Comparison of ENCODE assay signal across 11 cellular contexts in genomic region chr2:8526403-8526696, GRCh38.
DNase-seq lines count a peak whose midpoint lies in the region; ATAC-seq, FAIRE-seq and TF ChIP-seq lines count a peak whose summit lies in the region.
"Had no signal": no experiment of that assay in that cellular context is flagged by ENCODE, and none has a peak within 500 bp of the region (broad histone marks: within the 10 kb centered on the region; RNA-seq: fewer than 3 reads in every experiment).

No MANE protein-coding gene starts in this region.

- H3K4me3 Mint-ChIP-seq in natural killer cell treated with Interleukin-12 subunit alpha and Interleukin-12 subunit beta and Interleukin-15 and Interleukin-18, amount 100 ng/mL, for 72 hours = peak overlapping the region; percentile 54
- no peak overlapping the region for H3K4me3 Mint-ChIP-seq in activated naive CD8-positive, alpha-beta T cell treated with anti-CD3 and anti-CD28 coated beads, Interleukin-2, amount 50 U/mL, for 24 hours

- peak overlapping the region; percentile 74 for H3K4me2 ChIP-seq in K562 (ENCODE audit: insufficient read depth, low read length)

- peaks cover 7% of the 10 kb centered on the region for H3K36me3 Mint-ChIP-seq in natural killer cell treated with Interleukin-12 subunit alpha and Interleukin-12 subunit beta and Interleukin-15 and Interleukin-18, amount 100 ng/mL, for 72 hours
- H3K36me3 Mint-ChIP-seq in activated naive CD8-positive, alpha-beta T cell treated with anti-CD3 and anti-CD28 coated beads, Interleukin-2, amount 50 U/mL, for 24 hours (ENCODE audit: low read depth) = peaks cover 3% of the 10 kb centered on the region

- H3K27ac Mint-ChIP-seq in natural killer cell treated with Interleukin-12 subunit alpha and Interleukin-12 subunit beta and Interleukin-15 and Interleukin-18, amount 100 ng/mL, for 72 hours = peak overlapping the region; percentile 57 to 83
- H3K27ac Mint-ChIP-seq in activated naive CD8-positive, alpha-beta T cell treated with anti-CD3 and anti-CD28 coated beads, Interleukin-2, amount 50 U/mL, for 24 hours = no peak overlapping the region

- in situ Hi-C loops in K562 (cut with MboI) = loop anchor here (5.0 kb wide), 1 partner anchor 161 kb away; no protein-coding TSS in a partner anchor

- H3K36me3 ChIP-seq in BE2C (no peaks in the 10 kb centered on the region), K562 (ENCODE audit: control insufficient read depth, insufficient read depth, low read length) (no peaks in the 10 kb centered on the region)
- H3K36me3 ChIP-seq: esophagus muscularis mucosa, tibial nerve had no signal

- CTCF ChIA-PET in K562 (lab: Yijun Ruan, JAX; ENCODE audit: low intra/inter-chr PET ratio) = interaction anchor here (0.7 to 3.9 kb wide), 2 partner anchors 157 to 159 kb away, joined by 4 to 41 read pairs; no protein-coding TSS in a partner anchor

- H3K27me3 Mint-ChIP-seq in natural killer cell treated with Interleukin-12 subunit alpha and Interleukin-12 subunit beta and Interleukin-15 and Interleukin-18, amount 100 ng/mL, for 72 hours = no peaks in the 10 kb centered on the region
- H3K27me3 Mint-ChIP-seq in activated naive CD8-positive, alpha-beta T cell treated with anti-CD3 and anti-CD28 coated beads, Interleukin-2, amount 50 U/mL, for 24 hours = peaks cover 3% of the 10 kb centered on the region

- H3K27me3 ChIP-seq in BE2C (no peaks in the 10 kb centered on the region), K562 (ENCODE audit: control insufficient read depth in 2 of 2, insufficient read depth in 2 of 2, low read length in 2 of 2) (no peaks in the 10 kb centered on the region; a peak in 1 of 5 replicates)
- H3K27me3 ChIP-seq: esophagus muscularis mucosa, tibial nerve had no signal

- H3K4me1 Mint-ChIP-seq in natural killer cell treated with Interleukin-12 subunit alpha and Interleukin-12 subunit beta and Interleukin-15 and Interleukin-18, amount 100 ng/mL, for 72 hours (ENCODE audit: low read depth in 2 of 2) = peaks cover 67% of the 10 kb centered on the region in 2 donors
- peaks cover 42% of the 10 kb centered on the region for H3K4me1 Mint-ChIP-seq in activated naive CD8-positive, alpha-beta T cell treated with anti-CD3 and anti-CD28 coated beads, Interleukin-2, amount 50 U/mL, for 24 hours

- H3K9me1 ChIP-seq in K562 (ENCODE audit: control insufficient read depth, insufficient read depth, low read length) = no peaks in the 10 kb centered on the region

- DNase-seq in BE2C = peak; percentile 37
- DNase-seq in K562 (ENCODE audit: extremely low read depth in 1 of 4, low spot score in 3 of 4) = peak in 1 of 4 experiments; percentile 69
- no peak for DNase-seq in natural killer cell treated with Interleukin-12 subunit alpha and Interleukin-12 subunit beta and Interleukin-15 and Interleukin-18, amount 100 ng/mL, for 72 hours (ENCODE audit: low spot score)
- no peak for DNase-seq in NCI-H446 (lab: John Stamatoyannopoulos, UW)
- DNase-seq in activated naive CD8-positive, alpha-beta T cell treated with anti-CD3 and anti-CD28 coated beads, Interleukin-2, amount 50 U/mL, for 24 hours = no peak
- no peak for DNase-seq in RCC 7860 (ENCODE audit: low spot score)
- no peak for DNase-seq in NCI-H226
- DNase-seq: activated CD4-positive, CD25-positive, alpha-beta regulatory T cell had no signal

- FAIRE-seq in K562 (lab: Jason Lieb, UNC) (no peak), RCC 7860 (lab: Jason Lieb, UNC) (no peak)

- WGBS in K562 (ENCODE audit: insufficient coverage, low coverage, missing lambda C conversion rate) = 17% methylated on average over 3 of the region's 3 CpGs

- H3K9me3 ChIP-seq in BE2C (0 out of 2 replicates have a peak, but pooled peaks cover 2% of the 10 kb centered on the region), K562 (replicated peaks; ENCODE audit: control insufficient read depth, insufficient read depth, low read depth, low read length) (peaks cover 4% of the 10 kb centered on the region; the same call in 1 of the 2 replicates)

- peaks cover 15% of the 10 kb centered on the region for H3K4me1 ChIP-seq in BE2C
- H3K4me1 ChIP-seq in K562 (replicated peaks in 1 of 2; ENCODE audit: control insufficient read depth in 2 of 2, insufficient read depth in 2 of 2, low read length in 2 of 2) = peaks cover 20% of the 10 kb centered on the region in 2 experiments

- peak overlapping the region; percentile 79 for H3K27ac ChIP-seq in K562 (ENCODE audit: extremely low read depth, low read depth, low read length)
- H3K27ac ChIP-seq: esophagus muscularis mucosa had no signal

- H4K20me1 ChIP-seq in K562 (replicated peaks; ENCODE audit: control insufficient read depth, insufficient read depth, low read length) = no peaks in the 10 kb centered on the region

- H3K9ac ChIP-seq in K562 (ENCODE audit: insufficient read depth in 1 of 2, low read depth in 2 of 2, low read length in 2 of 2) = peak overlapping the region in 1 of 2 experiments; percentile 57; a peak in 3 of 4 replicates

- H2AFZ ChIP-seq in K562 (ENCODE audit: low read depth, low read length) = peak overlapping the region; percentile 75

- H3K79me2 ChIP-seq in K562 (ENCODE audit: control insufficient read depth, insufficient read depth, low read length) = no peaks in the 10 kb centered on the region

- ATAC-seq in HG02759 (IDR thresholded peaks at IDR 0.05; ENCODE audit: unreplicated experiment) = peak; percentile 4
- ATAC-seq in K562 = peak; percentile 74
- no peak for ATAC-seq in natural killer cell treated with Interleukin-12 subunit alpha and Interleukin-12 subunit beta and Interleukin-15 and Interleukin-18, amount 100 ng/mL, for 72 hours
- ATAC-seq in activated naive CD8-positive, alpha-beta T cell treated with anti-CD3 and anti-CD28 coated beads, Interleukin-2, amount 50 U/mL, for 24 hours = no peak

- no peak for TF ChIP-seq EP300 in K562 (IDR thresholded peaks at IDR 0.05; ENCODE audit: low read length)

- TF ChIP-seq CTCF in BE2C (IDR thresholded peaks at IDR 0.05; ENCODE audit: low read depth, low read length) (no peak), K562 (IDR thresholded peaks at IDR 0.05 in 2 of 3, conservative IDR thresholded peaks at IDR 0.05 in 1 of 3; ENCODE audit: insufficient read depth in 2 of 3, low read depth in 1 of 3, low read length in 3 of 3) (0 out of 6 replicates have a peak, but pooled peaks of 1 of the 3 experiments have one; percentile 5)

- peaks cover 4% of the 10 kb centered on the region for H3K9me3 Mint-ChIP-seq in natural killer cell treated with Interleukin-12 subunit alpha and Interleukin-12 subunit beta and Interleukin-15 and Interleukin-18, amount 100 ng/mL, for 72 hours
- H3K9me3 Mint-ChIP-seq in activated naive CD8-positive, alpha-beta T cell treated with anti-CD3 and anti-CD28 coated beads, Interleukin-2, amount 50 U/mL, for 24 hours = peaks cover 5% of the 10 kb centered on the region

- H3K4me3 ChIP-seq in BE2C (ENCODE audit: low read depth, low read length) = no peak overlapping the region
- no peak overlapping the region for H3K4me3 ChIP-seq in K562
- H3K4me3 ChIP-seq: esophagus muscularis mucosa, tibial nerve had no signal

- POLR2A ChIA-PET in K562 (lab: Yijun Ruan, JAX) = interaction anchor here (1.1 to 2.5 kb wide), 4 partner anchors 16 to 161 kb away, joined by 4 to 42 read pairs (median 10); partner anchors contain the start of gene ID2

- TF ChIP-seq POLR2A in K562 (conservative IDR thresholded peaks at IDR 0.05) = no peak

- TF ChIP-seq RAD21 in K562 (CRISPR knock-in tag; conservative IDR thresholded peaks at IDR 0.05 in 1 of 2, IDR thresholded peaks at IDR 0.05 in 1 of 2) = peak in 1 of 2 experiments; percentile 4; a peak in 1 of 4 replicates

- intact Hi-C loops in K562 (cut with micrococcal nuclease) = loop anchor here (1.0 to 10.0 kb wide), 4 partner anchors 18 to 618 kb away; partner anchors contain the start of gene ID2

- BruUV-seq in K562 (replicated peaks; lab: Mats Ljungman, UMichigan) = no TSS peak

TF ChIP-seq in K562, 482 proteins besides CTCF, POLR2A, EP300 and RAD21 (continues in another document):
- TF ChIP-seq CBX3 (IDR thresholded peaks at IDR 0.05; ENCODE audit: borderline replicate concordance in 1 of 2, low read length in 2 of 2) (0 out of 3 replicates have a peak, but pooled peaks of 1 of the 2 experiments have one; percentile 8), MCM3 (IDR thresholded peaks at IDR 0.05) (no peak), ZBTB9 (CRISPR knock-in tag; IDR thresholded peaks at IDR 0.05) (no peak), HDAC1 (IDR thresholded peaks at IDR 0.05) (0 out of 4 replicates have a peak, but pooled peaks of 1 of the 2 experiments have one; percentile 6), TEAD4 (IDR thresholded peaks at IDR 0.05; ENCODE audit: low read length) (no peak), TEAD4 (CRISPR knock-in tag; IDR thresholded peaks at IDR 0.05; ENCODE audit: borderline replicate concordance) (no peak), PKNOX1 (IDR thresholded peaks at IDR 0.05) (no peak), CCNT2 (IDR thresholded peaks at IDR 0.05; ENCODE audit: borderline replicate concordance, extremely low read depth, insufficient read length, low read depth, low read length) (peak; percentile 2)

Comparison
In these comparisons a context has a peak if more than half of its experiments do, and no peak if none do; other contexts are left out.
1. ATAC-seq: peak in HG02759 (single experiment) and K562 (single experiment); none in natural killer cell treated with Interleukin-12 subunit alpha and Interleukin-12 subunit beta and Interleukin-15 and Interleukin-18, amount 100 ng/mL, for 72 hours (0 of 2) and activated naive CD8-positive, alpha-beta T cell treated with anti-CD3 and anti-CD28 coated beads, Interleukin-2, amount 50 U/mL, for 24 hours (single experiment).